ENCODE assay signal across 28 cellular contexts in genomic region chr11:134433251-134433650, GRCh38. TPM values are rescaled to one million over a fixed set of nuclear protein-coding genes. Genes with fewer than 3 reads are reported as not detected.
"Had no signal": no experiment of that assay in that cellular context is flagged by ENCODE, and none has a peak within 500 bp of the region (broad histone marks: within the 10 kb centered on the region; RNA-seq: fewer than 3 reads in every experiment).

No MANE protein-coding gene starts in this region.

- H3K27ac Mint-ChIP-seq: dendritic cell treated with granulocyte-macrophage colony-stimulating factor and Interleukin-4, amounts not matched to agents 40 ng/mL and 50 ng/mL, for 4 days; immature natural killer cell; natural killer cell; stimulated activated effector memory CD8-positive, alpha-beta T cell treated with anti-CD3 and anti-CD28 coated beads, Interleukin-12 subunit alpha, Interleukin-12 subunit beta, amount 100 ng/mL, for 72 hours had no signal

- H3K27me3 ChIP-seq: colonic mucosa, foreskin keratinocyte, neutrophil, right atrium auricular region, vagina had no signal

- H3K4me1 Mint-ChIP-seq: immature natural killer cell; natural killer cell; stimulated activated effector memory CD8-positive, alpha-beta T cell treated with anti-CD3 and anti-CD28 coated beads, Interleukin-12 subunit alpha, Interleukin-12 subunit beta, amount 100 ng/mL, for 72 hours had no signal

- ATAC-seq: foreskin keratinocyte; gastroesophageal sphincter; heart right ventricle; left ventricle myocardium superior; lower lobe of right lung; natural killer cell; stimulated activated effector memory CD8-positive, alpha-beta T cell treated with anti-CD3 and anti-CD28 coated beads, Interleukin-12 subunit alpha, Interleukin-12 subunit beta, amount 100 ng/mL, for 72 hours had no signal

- DNase-seq: colonic mucosa; effector memory CD4-positive, alpha-beta T cell; foreskin keratinocyte; glutamatergic neuron; heart right ventricle; immature natural killer cell; islet precursor cell; kidney glomerular epithelial cell; left ventricle myocardium superior; lower lobe of right lung; natural killer cell; sigmoid colon; stimulated activated CD4-positive, alpha-beta T cell treated with anti-CD3 and anti-CD28 coated beads, Interleukin-2, amount 100 ng/mL, for 24 hours; stimulated activated CD4-positive, alpha-beta T cell treated with anti-CD3 and anti-CD28 coated beads, Interleukin-4, amount 100 ng/mL, for 24 hours; stimulated activated naive CD4-positive, alpha-beta T cell treated with Interleukin-2 at 50 U/mL for 16 hours; stomach; trophoblast cell had no signal

- H3K27me3 Mint-ChIP-seq: dendritic cell treated with granulocyte-macrophage colony-stimulating factor and Interleukin-4, amounts not matched to agents 40 ng/mL and 50 ng/mL, for 4 days had no signal

- H3K27ac ChIP-seq: colonic mucosa, esophagus muscularis mucosa, foreskin keratinocyte, gastroesophageal sphincter, heart right ventricle, lower lobe of right lung, neutrophil, parathyroid adenoma, prostate gland, right atrium auricular region, sigmoid colon, stomach, vagina had no signal

- H3K36me3 Mint-ChIP-seq: natural killer cell; stimulated activated effector memory CD8-positive, alpha-beta T cell treated with anti-CD3 and anti-CD28 coated beads, Interleukin-12 subunit alpha, Interleukin-12 subunit beta, amount 100 ng/mL, for 72 hours had no signal

- H3K4me3 Mint-ChIP-seq: dendritic cell treated with granulocyte-macrophage colony-stimulating factor and Interleukin-4, amounts not matched to agents 40 ng/mL and 50 ng/mL, for 4 days; immature natural killer cell; natural killer cell; stimulated activated effector memory CD8-positive, alpha-beta T cell treated with anti-CD3 and anti-CD28 coated beads, Interleukin-12 subunit alpha, Interleukin-12 subunit beta, amount 100 ng/mL, for 72 hours had no signal

- H3K9me3 Mint-ChIP-seq: dendritic cell treated with granulocyte-macrophage colony-stimulating factor and Interleukin-4, amounts not matched to agents 40 ng/mL and 50 ng/mL, for 4 days; natural killer cell; stimulated activated effector memory CD8-positive, alpha-beta T cell treated with anti-CD3 and anti-CD28 coated beads, Interleukin-12 subunit alpha, Interleukin-12 subunit beta, amount 100 ng/mL, for 72 hours had no signal

RNA-seq across cellular contexts. Expression of gene B3GAT1, which starts 21.2 kb away (rescaled TPM):
- total RNA-seq: endothelial cell of umbilical vein, epithelial cell of proximal tubule had no signal
